12 cellular contexts compared by ENCODE assay signal in the genomic region with DNA sequence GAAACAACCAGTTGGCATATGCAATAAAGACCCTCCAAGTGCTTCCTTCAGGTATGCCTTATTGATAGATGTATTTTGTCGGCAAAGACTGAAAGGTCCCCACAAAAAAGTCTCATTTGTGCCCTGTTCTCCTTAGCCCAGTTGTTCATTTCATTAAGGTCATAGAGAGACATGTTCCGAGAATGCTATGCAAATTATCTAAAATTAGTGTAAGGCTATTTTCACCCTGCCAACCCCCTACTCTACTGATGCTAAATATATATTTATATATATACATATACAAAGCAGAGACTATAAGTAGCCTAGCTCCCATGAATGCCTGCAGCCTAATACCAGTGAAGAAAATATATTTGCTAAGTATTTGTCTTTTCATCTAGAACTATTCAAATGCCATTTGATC.
DNase-seq lines count a peak whose midpoint lies in the region; ATAC-seq, FAIRE-seq and TF ChIP-seq lines count a peak whose summit lies in the region.
"Had no signal": no experiment of that assay in that cellular context is flagged by ENCODE, and none has a peak within 500 bp of the region (broad histone marks: within the 10 kb centered on the region; RNA-seq: fewer than 3 reads in every experiment).

No MANE protein-coding gene starts in this region.

- no peaks in the 10 kb centered on the region for H3K36me3 ChIP-seq in GM12878 (ENCODE audit: control insufficient read depth in 2 of 2, insufficient read depth in 2 of 2, low read length in 1 of 2)

- BruUV-seq in GM12878 (replicated peaks; lab: Mats Ljungman, UMichigan), result no TSS peak

- peak overlapping the region; percentile 61; the same call in 1 of the 2 replicates for H3K27ac ChIP-seq in GM12878 (ENCODE audit: control insufficient read depth, insufficient read depth)

- 0% methylated on average over 2 of the region's 2 CpGs for WGBS in GM12878 (ENCODE audit: insufficient coverage, insufficient replicate concordance, low lambda C conversion rate, missing lambda C conversion rate)

- peaks cover 9% of the 10 kb centered on the region for H3K9me3 ChIP-seq in GM12878 (replicated peaks; ENCODE audit: control insufficient read depth, insufficient read depth, low read length)

- TF ChIP-seq POLR2A in GM12878 (IDR thresholded peaks at IDR 0.05; ENCODE audit: low read depth, low read length), result no peak

- SMC1A ChIA-PET in GM12878 (lab: Charles Lee; ENCODE audit: uncharacterized antibody, unreplicated experiment), result interaction anchor here (0.9 to 8.0 kb wide), 27 partner anchors 12 to 103 kb away, joined by 3 to 104 read pairs (median 6); no protein-coding TSS in a partner anchor

- peak overlapping the region; percentile 28; the same call in 1 of the 2 replicates for H2AFZ ChIP-seq in GM12878 (ENCODE audit: control insufficient read depth, low read depth, low read length)

- H4K20me1 ChIP-seq in GM12878 (ENCODE audit: control insufficient read depth, insufficient read depth), result no peaks in the 10 kb centered on the region

- POLR2A ChIA-PET in GM12878 (lab: Charles Lee), result interaction anchor here (0.9 to 2.7 kb wide), 8 partner anchors 16 to 109 kb away, joined by 3 to 22 read pairs (median 3); partner anchors contain the start of gene EGR2

- DNase-seq in GM12878 (ENCODE audit: low read depth, low spot score), result peak; percentile 40
- DNase-seq in NCI-H187 treated with DMSO at 0.1 percent for 48 hours (lab: John Stamatoyannopoulos, UW), result no peak
- no peak for DNase-seq in kidney tubule cell (ENCODE audit: low spot score)
- DNase-seq in NCI-H1092 treated with DMSO at 0.1 percent for 48 hours (lab: John Stamatoyannopoulos, UW), result no peak
- DNase-seq: activated CD4-positive, alpha-beta T cell treated with anti-CD3 and anti-CD28 coated beads, Interleukin-2, amount 50 U/mL, for 48 hours; activated naive CD4-positive, alpha-beta T cell treated with anti-CD3 and anti-CD28 coated beads for 36 hours; CD4-positive, alpha-beta memory T cell; T-helper 2 cell had no signal

- peak overlapping the region; percentile 9; the same call in 1 of the 2 replicates for H3K4me3 ChIP-seq in GM12878
- H3K4me3 ChIP-seq: K562 had no signal

- peak; percentile 9 to 76; a peak in 2 of 4 replicates for TF ChIP-seq EP300 in GM12878 (IDR thresholded peaks at IDR 0.05; ENCODE audit: borderline replicate concordance in 1 of 2, control insufficient read depth in 1 of 2, low read depth in 2 of 2, low read length in 2 of 2)

- RAD21 ChIA-PET in GM12878 (lab: Charles Lee; ENCODE audit: unreplicated experiment), result interaction anchor here (0.6 to 7.8 kb wide), 19 partner anchors 17 to 109 kb away, joined by 3 to 91 read pairs (median 6); partner anchors contain the start of genes ADO and EGR2

- CTCF ChIA-PET in GM12878 (lab: Yijun Ruan, JAX), result interaction anchor here (0.8 to 2.8 kb wide), 9 partner anchors 10 to 72 kb away, joined by 3 to 16 read pairs (median 5); no protein-coding TSS in a partner anchor

- no peaks in the 10 kb centered on the region for H3K79me2 ChIP-seq in GM12878 (ENCODE audit: control insufficient read depth, insufficient read depth, low read length)

- intact Hi-C loops in GM12878 (cut with micrococcal nuclease; ENCODE audit: unreplicated experiment), result loop anchor here (2.0 to 5.0 kb wide), 2 partner anchors 53 to 96 kb away; no protein-coding TSS in a partner anchor

- no peak for TF ChIP-seq CTCF in GM12878 (IDR thresholded peaks at IDR 0.05 in 2 of 3, conservative IDR thresholded peaks at IDR 0.05 in 1 of 3; ENCODE audit: control insufficient read depth in 2 of 3, extremely low read depth in 1 of 3, insufficient read depth in 1 of 3, low read depth in 3 of 3, low read length in 3 of 3)

- H3K27me3 ChIP-seq in GM12878 (replicated peaks in 1 of 2; ENCODE audit: control insufficient read depth in 2 of 2, insufficient read depth in 2 of 2, low read length in 1 of 2), result no peaks in the 10 kb centered on the region

- H3K4me2 ChIP-seq in GM12878 (ENCODE audit: control insufficient read depth, insufficient read depth), result peak overlapping the region; percentile 69

- no peak overlapping the region; the same call in 1 of the 2 replicates for H3K9ac ChIP-seq in GM12878 (ENCODE audit: control insufficient read depth, insufficient read depth, low read length)

- FAIRE-seq in GM12878 (lab: Jason Lieb, UNC), result no peak
- FAIRE-seq: K562 had no signal

- H3K4me1 ChIP-seq in GM12878 (ENCODE audit: control insufficient read depth, insufficient read depth, low read length), result peaks cover 30% of the 10 kb centered on the region

- peak; percentile 74 for ATAC-seq in GM18873 (IDR thresholded peaks at IDR 0.05; ENCODE audit: low FRiP score, unreplicated experiment)
- ATAC-seq in GM21529 (IDR thresholded peaks at IDR 0.05; ENCODE audit: unreplicated experiment), result peak; percentile 74
- ATAC-seq in HG03066 (IDR thresholded peaks at IDR 0.05; ENCODE audit: low read depth, unreplicated experiment), result peak; percentile 89
- peak; percentile 76 for ATAC-seq in GM12878
- ATAC-seq: K562 had no signal

- in situ Hi-C loops in GM12878 (cut with MboI), result no loop called here

- TF ChIP-seq RAD21 in GM12878 (IDR thresholded peaks at IDR 0.05; ENCODE audit: insufficient read depth, low read depth, low read length), result 0 out of 2 replicates have a peak, but pooled peaks have one; percentile 20

TF ChIP-seq in GM12878, 131 proteins besides CTCF, POLR2A, EP300 and RAD21 (continues in another document):
- peak; percentile 90 for TF ChIP-seq MEF2B (IDR thresholded peaks at IDR 0.05; ENCODE audit: partially characterized antibody, poor library complexity, severe bottlenecking)
- TF ChIP-seq HDAC2 (IDR thresholded peaks at IDR 0.05), result no peak
- TF ChIP-seq TBL1XR1 (IDR thresholded peaks at IDR 0.05; ENCODE audit: low read depth, low read length), result peak; percentile 95
- peak; percentile 39 for TF ChIP-seq SKIL (IDR thresholded peaks at IDR 0.05; ENCODE audit: low read depth, poor library complexity, severe bottlenecking)
- TF ChIP-seq, protein P1, sequence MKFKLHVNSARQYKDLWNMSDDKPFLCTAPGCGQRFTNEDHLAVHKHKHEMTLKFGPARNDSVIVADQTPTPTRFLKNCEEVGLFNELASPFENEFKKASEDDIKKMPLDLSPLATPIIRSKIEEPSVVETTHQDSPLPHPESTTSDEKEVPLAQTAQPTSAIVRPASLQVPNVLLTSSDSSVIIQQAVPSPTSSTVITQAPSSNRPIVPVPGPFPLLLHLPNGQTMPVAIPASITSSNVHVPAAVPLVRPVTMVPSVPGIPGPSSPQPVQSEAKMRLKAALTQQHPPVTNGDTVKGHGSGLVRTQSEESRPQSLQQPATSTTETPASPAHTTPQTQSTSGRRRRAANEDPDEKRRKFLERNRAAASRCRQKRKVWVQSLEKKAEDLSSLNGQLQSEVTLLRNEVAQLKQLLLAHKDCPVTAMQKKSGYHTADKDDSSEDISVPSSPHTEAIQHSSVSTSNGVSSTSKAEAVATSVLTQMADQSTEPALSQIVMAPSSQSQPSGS (IDR thresholded peaks at IDR 0.05; ENCODE audit: low read length), result peak; percentile 44; the same call in 1 of the 2 replicates
- TF ChIP-seq POU2F2 (IDR thresholded peaks at IDR 0.05; ENCODE audit: borderline replicate concordance, low read depth, low read length), result peak; percentile 88
- TF ChIP-seq, protein P2, sequence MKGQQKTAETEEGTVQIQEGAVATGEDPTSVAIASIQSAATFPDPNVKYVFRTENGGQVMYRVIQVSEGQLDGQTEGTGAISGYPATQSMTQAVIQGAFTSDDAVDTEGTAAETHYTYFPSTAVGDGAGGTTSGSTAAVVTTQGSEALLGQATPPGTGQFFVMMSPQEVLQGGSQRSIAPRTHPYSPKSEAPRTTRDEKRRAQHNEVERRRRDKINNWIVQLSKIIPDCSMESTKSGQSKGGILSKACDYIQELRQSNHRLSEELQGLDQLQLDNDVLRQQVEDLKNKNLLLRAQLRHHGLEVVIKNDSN (IDR thresholded peaks at IDR 0.05; ENCODE audit: borderline replicate concordance, extremely low read length, insufficient read depth, low read depth, low read length), result no peak
- TF ChIP-seq NFIC (IDR thresholded peaks at IDR 0.05; ENCODE audit: low read depth, low read length), result peak; percentile 87
- TF ChIP-seq TCF7 (IDR thresholded peaks at IDR 0.05; ENCODE audit: borderline replicate concordance), result no peak
- no peak for TF ChIP-seq CREB1 (IDR thresholded peaks at IDR 0.05; ENCODE audit: low read depth)
- TF ChIP-seq MEF2A (IDR thresholded peaks at IDR 0.05; ENCODE audit: insufficient read depth, low read depth, low read length), result peak; percentile 100
- TF ChIP-seq BCL11A (IDR thresholded peaks at IDR 0.05; ENCODE audit: low read depth, low read length), result peak; percentile 44; the same call in 1 of the 2 replicates
- TF ChIP-seq ELK1 (IDR thresholded peaks at IDR 0.05; ENCODE audit: low read depth, low read length), result no peak
- TF ChIP-seq RUNX3 (IDR thresholded peaks at IDR 0.05; ENCODE audit: low read length), result peak; percentile 37; the same call in 1 of the 2 replicates
- TF ChIP-seq MTA2 (IDR thresholded peaks at IDR 0.05; ENCODE audit: low read depth), result peak; percentile 38; the same call in 1 of the 2 replicates
- peak; percentile 18; the same call in 1 of the 2 replicates for TF ChIP-seq ZNF217 (IDR thresholded peaks at IDR 0.05)
